Comparison of ENCODE assay signal across 8 cellular contexts in the genomic region with DNA sequence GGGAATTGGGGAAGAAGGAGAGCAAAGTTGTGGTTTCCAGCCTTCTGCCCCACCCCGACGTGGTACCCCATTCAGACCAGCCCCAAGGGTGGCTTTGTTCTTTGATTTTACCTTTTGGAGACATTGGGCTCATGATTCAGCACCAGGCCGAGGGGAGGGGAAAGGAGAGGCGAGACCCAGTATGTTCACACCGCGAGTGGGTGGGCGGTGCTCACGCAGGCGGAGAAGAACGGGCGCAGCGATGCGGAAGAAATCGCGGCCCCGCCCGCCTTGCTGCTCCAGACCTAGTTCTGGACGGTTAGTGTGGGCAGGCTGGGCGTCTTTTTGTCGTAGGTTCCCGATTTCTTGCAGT. TPM values are rescaled to one million over a fixed set of nuclear protein-coding genes. Genes with fewer than 3 reads are reported as not detected.
DNase-seq lines count a peak whose midpoint lies in the region; ATAC-seq and TF ChIP-seq lines count a peak whose summit lies in the region.

No MANE protein-coding gene starts in this region.

- BruUV-seq in A673 (replicated peaks; lab: Mats Ljungman, UMichigan), result no TSS peak

- H3F3A ChIP-seq in GM23248 (ENCODE audit: insufficient read depth), result peaks cover 6% of the 10 kb centered on the region; the same call in 1 of the 2 replicates

- H3K36me3 ChIP-seq in A673 (ENCODE audit: insufficient read depth, low read length, poor library complexity, severe bottlenecking), result no peaks in the 10 kb centered on the region
- no peaks in the 10 kb centered on the region for H3K36me3 ChIP-seq in GM23248 (ENCODE audit: low read depth)
- no peaks in the 10 kb centered on the region for H3K36me3 ChIP-seq in endodermal cell (ENCODE audit: control insufficient read depth, insufficient read depth, low read length)
- H3K36me3 ChIP-seq in mesenchymal stem cell (ENCODE audit: control insufficient read depth in 1 of 2, insufficient read depth in 2 of 2, low read depth in 1 of 2, low read length in 2 of 2), result no peaks in the 10 kb centered on the region

- peak overlapping the region; percentile 86 for H3K4me3 ChIP-seq in A673 (ENCODE audit: low read depth, low read length, poor library complexity, severe bottlenecking)
- peak overlapping the region; percentile 91 for H3K4me3 ChIP-seq in GM23248
- peak overlapping the region; percentile 85 for H3K4me3 ChIP-seq in endodermal cell (ENCODE audit: low read length)
- H3K4me3 ChIP-seq in mesenchymal stem cell (ENCODE audit: insufficient read depth in 1 of 2, low read depth in 1 of 2, low read length in 2 of 2), result peak overlapping the region; percentile 83 to 95

- H3K18ac ChIP-seq in mesenchymal stem cell (ENCODE audit: low read depth in 1 of 2, low read length in 2 of 2), result peak overlapping the region in 1 of 2 experiments; percentile 66

- H3K9me2 ChIP-seq in GM23248 (ENCODE audit: insufficient read depth), result no peaks in the 10 kb centered on the region

- H4K20me1 ChIP-seq in GM23248 (ENCODE audit: insufficient read depth), result no peaks in the 10 kb centered on the region

- H3K4me2 ChIP-seq in GM23248 (ENCODE audit: unreplicated experiment) (peak overlapping the region; percentile 87), mesenchymal stem cell (ENCODE audit: low read length, poor library complexity, severe bottlenecking) (peak overlapping the region; percentile 99)

- WGBS in GM23248 (ENCODE audit: low coverage in 1 of 2, low lambda C conversion rate in 2 of 2, missing lambda C conversion rate in 2 of 2), 2 experiments, result 0% methylated on average over 21 of the region's 21 CpGs
- WGBS in endodermal cell (ENCODE audit: insufficient coverage in 1 of 2, insufficient read length in 1 of 2), 2 experiments, result 0 to 7% methylated on average over 2 to 21 of the region's 21 CpGs
- WGBS in mesenchymal stem cell, result 4% methylated on average over 15 of the region's 21 CpGs

- peak overlapping the region; percentile 66 for H3K4me3 Mint-ChIP-seq in endodermal cell

- H3K23ac ChIP-seq in mesenchymal stem cell (ENCODE audit: low read length in 2 of 2), result no peak overlapping the region

- no peak for TF ChIP-seq CTCF in A673 (conservative IDR thresholded peaks at IDR 0.05; ENCODE audit: low read depth, low read length)
- TF ChIP-seq CTCF in endodermal cell (conservative IDR thresholded peaks at IDR 0.05), result no peak

- H3K4me1 ChIP-seq in A673 (ENCODE audit: insufficient read depth, low read length, poor library complexity, severe bottlenecking) (peaks cover 10% of the 10 kb centered on the region), GM23248 (ENCODE audit: insufficient read depth) (peaks cover 4% of the 10 kb centered on the region; the same call in 1 of the 2 replicates), endodermal cell (ENCODE audit: control insufficient read depth, insufficient read depth, low read length) (no peaks in the 10 kb centered on the region), mesenchymal stem cell (ENCODE audit: control insufficient read depth, insufficient read depth, low read depth, low read length) (peaks cover 5% of the 10 kb centered on the region)

- peaks cover 19% of the 10 kb centered on the region; the same call in 1 of the 2 replicates for H3K79me2 ChIP-seq in GM23248 (ENCODE audit: insufficient read depth)

- H3K9me3 Mint-ChIP-seq in endodermal cell, result no peaks in the 10 kb centered on the region

- CTCF ChIA-PET in A673 (lab: Charles Lee), result interaction anchor here (1.4 kb wide), 1 partner anchor 154 kb away, joined by 7 read pairs; no protein-coding TSS in a partner anchor

- H2AFZ ChIP-seq in GM23248, result peak overlapping the region; percentile 91
- no peak overlapping the region for H2AFZ ChIP-seq in mesenchymal stem cell (ENCODE audit: low read depth, low read length)

- peaks cover 77% of the 10 kb centered on the region for H3K27me3 Mint-ChIP-seq in endodermal cell (ENCODE audit: insufficient read depth)

- intact Hi-C loops in A673 (cut with micrococcal nuclease; ENCODE audit: unreplicated experiment), result no loop called here

- H3K27ac Mint-ChIP-seq in endodermal cell, result no peak overlapping the region

- peak overlapping the region in 1 of 2 experiments; percentile 55 for H3K14ac ChIP-seq in mesenchymal stem cell (ENCODE audit: low read length in 2 of 2)

- H3K27me3 ChIP-seq in A673 (replicated peaks; ENCODE audit: insufficient read depth, low read depth, low read length, poor library complexity) (no peaks in the 10 kb centered on the region), GM23248 (replicated peaks; ENCODE audit: insufficient read depth) (no peaks in the 10 kb centered on the region), endodermal cell (ENCODE audit: control insufficient read depth, insufficient read depth, low read length, poor library complexity, severe bottlenecking) (peaks cover 79% of the 10 kb centered on the region), mesenchymal stem cell (ENCODE audit: control insufficient read depth in 1 of 2, insufficient read depth in 1 of 2, low read length in 2 of 2) (no peaks in the 10 kb centered on the region)

- ATAC-seq in GM18873 (IDR thresholded peaks at IDR 0.05; ENCODE audit: low FRiP score, unreplicated experiment), result no peak

- H2BK5ac ChIP-seq in mesenchymal stem cell (ENCODE audit: low read depth, low read length, poor library complexity, severe bottlenecking), result no peak overlapping the region

- H3K27ac ChIP-seq in A673 (ENCODE audit: low read depth, low read length, poor library complexity, severe bottlenecking) (peak overlapping the region; percentile 80), GM23248 (peak overlapping the region; percentile 75), endodermal cell (ENCODE audit: low read depth, low read length) (peak overlapping the region; percentile 73), mesenchymal stem cell (ENCODE audit: low read length, poor library complexity, severe bottlenecking) (peak overlapping the region; percentile 67)

- in situ Hi-C loops in GM23248 (cut with MboI), result no loop called here

- DNase-seq in A673 (ENCODE audit: low spot score) (peak; percentile 82), GM23248 (peak; percentile 89), NCI-H446 (lab: John Stamatoyannopoulos, UW) (peak; percentile 55 to 88), endodermal cell (peak; percentile 65), mesenchymal stem cell (peak; percentile 71)
- peak; percentile 78 for DNase-seq in activated CD8-positive, alpha-beta memory T cell treated with anti-CD3 and anti-CD28 coated beads for 24 hours
- DNase-seq in stimulated activated CD8-positive, alpha-beta memory T cell treated with anti-CD3 and anti-CD28 coated beads, Interleukin-12 subunit alpha, Interleukin-12 subunit beta, amount 100 ng/mL, for 1 hour (ENCODE audit: low read depth), result peak; percentile 20

- H3K9me3 ChIP-seq in A673 (ENCODE audit: low read depth, low read length, poor library complexity, severe bottlenecking), result no peaks in the 10 kb centered on the region
- H3K9me3 ChIP-seq in GM23248 (ENCODE audit: low read depth), result no peaks in the 10 kb centered on the region
- no peaks in the 10 kb centered on the region for H3K9me3 ChIP-seq in endodermal cell (ENCODE audit: control insufficient read depth, low read length)
- no peaks in the 10 kb centered on the region for H3K9me3 ChIP-seq in mesenchymal stem cell (ENCODE audit: control insufficient read depth, low read length)

- peaks cover 5% of the 10 kb centered on the region for H3K4me1 Mint-ChIP-seq in endodermal cell

- no peak overlapping the region for H4K91ac ChIP-seq in mesenchymal stem cell (ENCODE audit: low read length)

- peak overlapping the region in 1 of 2 experiments; percentile 63 for H2BK12ac ChIP-seq in mesenchymal stem cell (ENCODE audit: low read length in 2 of 2)

- no peak overlapping the region for H3K4ac ChIP-seq in mesenchymal stem cell (ENCODE audit: low read depth in 1 of 2, low read length in 2 of 2)

- H3K36me3 Mint-ChIP-seq in endodermal cell (ENCODE audit: low read depth), result no peaks in the 10 kb centered on the region

- no peak overlapping the region for H2AK5ac ChIP-seq in mesenchymal stem cell (ENCODE audit: low read length, severe bottlenecking)

- H2BK120ac ChIP-seq in mesenchymal stem cell (ENCODE audit: low read depth, low read length), result no peak overlapping the region

- peaks cover 6% of the 10 kb centered on the region for H3K79me1 ChIP-seq in mesenchymal stem cell (replicated peaks; ENCODE audit: low read length, poor library complexity, severe bottlenecking)

- H3K9ac ChIP-seq in GM23248, result peak overlapping the region; percentile 81
- no peak overlapping the region for H3K9ac ChIP-seq in endodermal cell (ENCODE audit: extremely low read depth, low read length, poor library complexity, severe bottlenecking)
- peak overlapping the region; percentile 95 for H3K9ac ChIP-seq in mesenchymal stem cell (ENCODE audit: low read length)

- POLR2A ChIA-PET in A673 (lab: Charles Lee; ENCODE audit: low non-redundant PET), result no interaction called here

- peak overlapping the region; percentile 8 for H4K8ac ChIP-seq in mesenchymal stem cell (ENCODE audit: low read length)

- no peak overlapping the region for H2BK15ac ChIP-seq in mesenchymal stem cell (ENCODE audit: low read depth, poor library complexity, severe bottlenecking)

RNA-seq across cellular contexts. Expression of a gene that starts 1.0 kb away (rescaled TPM):
- 9.8 and 11.4 TPM in 2 replicates for total RNA-seq in A673 (2021)
- total RNA-seq in GM23248 (2014; rRNA removed; shearing (Covaris generic)), result 10.5 and 10.8 TPM in 2 replicates
- 10.7 and 11.4 TPM in 2 replicates for polyA plus RNA-seq in GM23248 (2016; fragmentation: Nextera tagmentation; extraction: Ambion mirVana)
- 1 to 10 TPM in 1 of 2 donors, under 1 TPM in 1; 0.88 to 1.7 TPM for total RNA-seq in endodermal cell
- polyA plus RNA-seq in endodermal cell (2013, experiment 1 of 2), result 7.0 TPM
- polyA plus RNA-seq in endodermal cell (2013, experiment 2 of 2), result 5.9 TPM
- polyA plus RNA-seq in mesenchymal stem cell (2013, experiment 1 of 2), result 5.3 TPM
- polyA plus RNA-seq in mesenchymal stem cell (2013, experiment 2 of 2), result 5.1 TPM

RNA-seq across cellular contexts. Expression of a gene that starts 28.5 kb away (rescaled TPM):
- total RNA-seq in A673 (2021), result 57.9 and 58.9 TPM in 2 replicates
- 166 and 194 TPM in 2 replicates for total RNA-seq in GM23248 (2014; rRNA removed; shearing (Covaris generic))
- polyA plus RNA-seq in GM23248 (2016; fragmentation: Nextera tagmentation; extraction: Ambion mirVana), result 98.0 and 101 TPM in 2 replicates
- total RNA-seq in endodermal cell, result 10 to 100 TPM; 45.0 to 60.3 TPM
- polyA plus RNA-seq in endodermal cell (2013, experiment 1 of 2), result 39.7 TPM
- 35.0 TPM for polyA plus RNA-seq in endodermal cell (2013, experiment 2 of 2)
- 29.5 TPM for polyA plus RNA-seq in mesenchymal stem cell (2013, experiment 1 of 2)
- 31.7 TPM for polyA plus RNA-seq in mesenchymal stem cell (2013, experiment 2 of 2)

Comparison
In these comparisons a context has a peak if more than half of its experiments do, and no peak if none do; other contexts are left out.
1. DNase-seq: peak in every context shown above with its lines; median percentile 89 in GM23248; 82 in A673; 78 in activated CD8-positive, alpha-beta memory T cell treated with anti-CD3 and anti-CD28 coated beads for 24 hours; 72 in NCI-H446; 71 in mesenchymal stem cell; 65 in endodermal cell; 20 in stimulated activated CD8-positive, alpha-beta memory T cell treated with anti-CD3 and anti-CD28 coated beads, Interleukin-12 subunit alpha, Interleukin-12 subunit beta, amount 100 ng/mL, for 1 hour.